Comparison of ENCODE assay signal across 1 cellular context in genomic region chr21:34186119-34186719, GRCh38.
TF ChIP-seq lines count a peak whose summit lies in the region.

No MANE protein-coding gene starts in this region.

TF ChIP-seq in SK-N-SH treated with all-trans-retinoic acid at 6 μM for 48 hours, 23 proteins besides CTCF, POLR2A, EP300 and RAD21 (continued from another document):
- TF ChIP-seq PATZ1 (CRISPR knock-in tag; IDR thresholded peaks at IDR 0.05; ENCODE audit: borderline replicate concordance) (no peak), CREB5 (CRISPR knock-in tag; IDR thresholded peaks at IDR 0.05; ENCODE audit: low read depth) (no peak), ARNTL (CRISPR knock-in tag; IDR thresholded peaks at IDR 0.05; ENCODE audit: borderline replicate concordance, low read depth) (no peak), ZFP30 (CRISPR knock-in tag; IDR thresholded peaks at IDR 0.05) (no peak), BACH2 (CRISPR knock-in tag; IDR thresholded peaks at IDR 0.05; ENCODE audit: borderline replicate concordance) (no peak), ZNF70 (CRISPR knock-in tag; IDR thresholded peaks at IDR 0.05) (no peak), TCF4 (CRISPR knock-in tag; IDR thresholded peaks at IDR 0.05; ENCODE audit: borderline replicate concordance) (no peak), GLIS3 (CRISPR knock-in tag; IDR thresholded peaks at IDR 0.05) (no peak)
